ENCODE assay signal across 8 cellular contexts in the genomic region with DNA sequence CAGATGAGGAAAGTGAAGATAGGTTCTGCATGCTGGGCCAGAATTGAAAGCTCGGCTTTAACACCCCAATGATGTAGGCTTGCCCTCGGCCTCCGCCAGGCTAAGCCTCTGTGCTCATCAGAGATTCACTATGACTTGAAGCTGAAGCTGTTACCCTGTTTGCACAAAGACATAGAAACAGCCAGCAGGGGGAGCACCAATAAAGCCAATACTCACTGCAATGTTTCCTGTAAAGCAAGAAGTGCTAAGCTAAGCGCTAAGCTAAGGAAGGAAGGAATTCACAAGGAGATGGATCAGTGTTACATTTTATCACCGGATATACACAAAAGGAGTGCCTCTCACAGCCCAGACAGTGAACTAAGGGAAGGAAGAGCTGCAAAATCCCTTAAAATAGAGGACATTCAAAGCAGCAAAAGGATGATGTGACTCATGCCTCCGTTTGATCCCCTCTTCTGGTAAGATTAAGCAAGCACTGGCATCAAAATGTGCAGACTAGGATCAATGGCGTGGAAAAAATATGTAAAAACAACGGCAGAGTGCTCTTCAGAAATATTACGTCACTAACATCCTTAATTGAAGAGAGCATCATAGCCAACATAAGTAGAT.
DNase-seq lines count a peak whose midpoint lies in the region; ATAC-seq and TF ChIP-seq lines count a peak whose summit lies in the region.

No MANE protein-coding gene starts in this region.

- no peak for TF ChIP-seq POLR2A in tibial nerve (IDR thresholded peaks at IDR 0.05)

- H3K4me1 Mint-ChIP-seq in activated T-cell treated with anti-CD3 and anti-CD28 coated beads, Interleukin-2, amount 50 U/mL, for 72 hours (ENCODE audit: low read depth) = peaks cover 12% of the 10 kb centered on the region

- no peaks in the 10 kb centered on the region for H3K9me3 ChIP-seq in PC-3 (ENCODE audit: low read length)
- H3K9me3 ChIP-seq in tibial nerve = no peaks in the 10 kb centered on the region

- no peaks in the 10 kb centered on the region for H3K9me2 ChIP-seq in PC-3 (replicated peaks; ENCODE audit: low read length)

- H3F3A ChIP-seq in PC-3 (ENCODE audit: low read length, unreplicated experiment) = no peaks in the 10 kb centered on the region

- 14 to 16% methylated on average over 9 of the region's 9 CpGs for WGBS in tibial nerve, 2 donors

- H3K36me3 ChIP-seq in PC-3 (ENCODE audit: low read depth, low read length) = no peaks in the 10 kb centered on the region
- H3K36me3 ChIP-seq in tibial nerve = no peaks in the 10 kb centered on the region

- peak; percentile 74 for DNase-seq in ELR (ENCODE audit: low read depth)
- peak; percentile 54 for DNase-seq in KG1 (lab: John Stamatoyannopoulos, UW)
- peak; percentile 90 for DNase-seq in PC-3
- peak; percentile 76 to 81 for DNase-seq in activated T-cell treated with anti-CD3 and anti-CD28 coated beads, Interleukin-2, amount 50 U/mL, for 72 hours
- peak; percentile 86 for DNase-seq in fibroblast of the aortic adventitia (ENCODE audit: low read depth)
- DNase-seq in omental fat pad (ENCODE audit: low spot score) = peak; percentile 70
- peak; percentile 66 to 93 for DNase-seq in tibial nerve (ENCODE audit: low spot score in 2 of 2)

- no peak overlapping the region for H3K4me3 Mint-ChIP-seq in activated T-cell treated with anti-CD3 and anti-CD28 coated beads, Interleukin-2, amount 50 U/mL, for 72 hours

- TF ChIP-seq CTCF in PC-3 (conservative IDR thresholded peaks at IDR 0.05; ENCODE audit: low read depth, low read length) (peak; percentile 94), fibroblast of the aortic adventitia (IDR thresholded peaks at IDR 0.05; ENCODE audit: insufficient read depth, low read length) (peak; percentile 87), omental fat pad (IDR thresholded peaks at IDR 0.05) (peak in 2 of 3 donors; percentile 64 to 75), tibial nerve (IDR thresholded peaks at IDR 0.05) (peak; percentile 68 to 82 (median 75))

- H3K4me1 ChIP-seq in PC-3 (ENCODE audit: insufficient read depth, low read length) (no peaks in the 10 kb centered on the region; the same call in 1 of the 2 replicates), tibial nerve (peaks cover 0 to 17% (median 0%) of the 10 kb centered on the region in 4 donors)

- H2AFZ ChIP-seq in PC-3 (ENCODE audit: low read length) = no peak overlapping the region

- CTCF ChIA-PET in PC-3 (lab: Charles Lee) = interaction anchor here (0.5 to 1.6 kb wide), 27 partner anchors 10 to 1070 kb away, joined by 3 to 50 read pairs (median 5); no protein-coding TSS in a partner anchor

- H3K27me3 ChIP-seq in PC-3 (ENCODE audit: low read length) (no peaks in the 10 kb centered on the region), tibial nerve (no peaks in the 10 kb centered on the region)

- no peaks in the 10 kb centered on the region for H3K79me2 ChIP-seq in PC-3 (ENCODE audit: low read length)

- no peaks in the 10 kb centered on the region; the same call in 1 of the 2 replicates for H4K20me1 ChIP-seq in PC-3 (ENCODE audit: low read length)

- POLR2A ChIA-PET in PC-3 (lab: Charles Lee; ENCODE audit: unreplicated experiment) = no interaction called here

- H3K4me3 ChIP-seq in PC-3 (ENCODE audit: low read length) (no peak overlapping the region), fibroblast of the aortic adventitia (ENCODE audit: low read depth, low read length) (no peak overlapping the region), tibial nerve (no peak overlapping the region)

- no peak overlapping the region for H3K27ac Mint-ChIP-seq in activated T-cell treated with anti-CD3 and anti-CD28 coated beads, Interleukin-2, amount 50 U/mL, for 72 hours

- peak; percentile 89 for ATAC-seq in GM21825 (IDR thresholded peaks at IDR 0.05; ENCODE audit: unreplicated experiment)
- ATAC-seq in PC-3 = peak; percentile 96
- ATAC-seq in activated T-cell treated with anti-CD3 and anti-CD28 coated beads, Interleukin-2, amount 50 U/mL, for 72 hours (replicated peaks in 1 of 2) = peak; percentile 93 to 94
- peak; percentile 87 for ATAC-seq in omental fat pad (ENCODE audit: low FRiP score)

- H3K36me3 Mint-ChIP-seq in activated T-cell treated with anti-CD3 and anti-CD28 coated beads, Interleukin-2, amount 50 U/mL, for 72 hours (ENCODE audit: insufficient read depth in 2 of 2) = no peaks in the 10 kb centered on the region

- BruUV-seq in PC-3 (replicated peaks; lab: Mats Ljungman, UMichigan) = no TSS peak

- H3K9ac ChIP-seq in PC-3 (ENCODE audit: low read length) = no peak overlapping the region

- peaks cover 23% of the 10 kb centered on the region for H3K27me3 Mint-ChIP-seq in activated T-cell treated with anti-CD3 and anti-CD28 coated beads, Interleukin-2, amount 50 U/mL, for 72 hours (ENCODE audit: low read depth)

- H3K27ac ChIP-seq in PC-3 (ENCODE audit: low read length) (no peak overlapping the region), tibial nerve (no peak overlapping the region)

- H3K4me2 ChIP-seq in PC-3 (ENCODE audit: low read length) = peak overlapping the region; percentile 38

- TF ChIP-seq EP300 in tibial nerve (IDR thresholded peaks at IDR 0.05) = no peak

- H3K9me3 Mint-ChIP-seq in activated T-cell treated with anti-CD3 and anti-CD28 coated beads, Interleukin-2, amount 50 U/mL, for 72 hours = no peaks in the 10 kb centered on the region

- intact Hi-C loops in PC-3 (cut with micrococcal nuclease) = loop anchor here (1.0 to 2.0 kb wide), 5 partner anchors 62 to 265 kb away; no protein-coding TSS in a partner anchor
